17 cellular contexts compared by ENCODE assay signal in the genomic region with DNA sequence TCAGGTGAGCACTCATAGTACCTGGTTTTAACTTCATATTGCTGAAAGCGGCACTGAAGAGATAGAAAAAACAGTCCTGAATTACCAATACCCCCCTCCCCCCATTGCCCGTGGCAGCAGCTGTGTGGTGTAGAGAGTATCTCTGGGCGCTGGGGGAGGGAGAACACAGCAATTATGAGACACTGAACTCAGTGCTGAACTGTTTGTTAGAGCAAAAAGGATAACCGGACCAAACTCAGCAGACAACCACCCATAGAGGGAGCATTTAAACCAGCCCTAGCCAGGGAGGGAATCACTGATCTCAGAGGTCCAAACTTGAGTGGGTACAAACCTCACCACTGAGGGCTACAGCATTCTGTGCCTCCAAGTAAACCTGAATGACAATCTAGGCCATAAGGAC.
A peak's percentile ranks its signal among the peaks of the same experiment; 100 is the strongest.
DNase-seq lines count a peak whose midpoint lies in the region; ATAC-seq and TF ChIP-seq lines count a peak whose summit lies in the region.
"Had no signal": no experiment of that assay in that cellular context is flagged by ENCODE, and none has a peak within 500 bp of the region (broad histone marks: within the 10 kb centered on the region; RNA-seq: fewer than 3 reads in every experiment).

No MANE protein-coding gene starts in this region.

- H3K79me2 ChIP-seq in H9 (ENCODE audit: insufficient read depth, low read length) = no peaks in the 10 kb centered on the region

- no peak overlapping the region for H2AFZ ChIP-seq in H9 (ENCODE audit: low read length)

- WGBS in H9 (ENCODE audit: extremely low coverage, insufficient read length, low lambda C conversion rate) = no CpG with 5 or more reads among the region's 4 CpGs

- no peaks in the 10 kb centered on the region for H3K4me1 Mint-ChIP-seq in H9
- H3K4me1 Mint-ChIP-seq: CD8-positive, alpha-beta memory T cell had no signal

- H3K4me2 ChIP-seq in H9 (ENCODE audit: insufficient read depth, insufficient read length, low read length) = no peak overlapping the region
- H3K4me2 ChIP-seq: BLaER1 had no signal

- peak; percentile 32; the same call in 2 of the 3 replicates for TF ChIP-seq CTCF in H9 (conservative IDR thresholded peaks at IDR 0.05)

- H3K14ac ChIP-seq in H9 (ENCODE audit: insufficient read depth, low read length) = no peak overlapping the region

- ATAC-seq in GM21528 (IDR thresholded peaks at IDR 0.05; ENCODE audit: low FRiP score, unreplicated experiment) (no peak), GM18870 (IDR thresholded peaks at IDR 0.05; ENCODE audit: unreplicated experiment) (no peak)
- ATAC-seq: HCT116 had no signal

- no peak overlapping the region for H4K8ac ChIP-seq in H9 (replicated peaks; ENCODE audit: insufficient read length, low read depth, low read length)

- no peak overlapping the region for H2BK12ac ChIP-seq in H9 (ENCODE audit: insufficient read length, low read depth, low read length)

- no peak overlapping the region for H3K18ac ChIP-seq in H9 (ENCODE audit: insufficient read length, low read depth, low read length)

- H3K4ac ChIP-seq in H9 (ENCODE audit: low read depth, low read length) = no peak overlapping the region

- no peak overlapping the region for H4K91ac ChIP-seq in H9 (ENCODE audit: insufficient read length, low read depth, low read length)

- no peak overlapping the region for H2AK5ac ChIP-seq in H9 (ENCODE audit: insufficient read length, low read length)

- no peak overlapping the region for H2BK120ac ChIP-seq in H9 (ENCODE audit: low read depth, low read length, poor library complexity, severe bottlenecking)

- no peak overlapping the region for H2BK5ac ChIP-seq in H9 (ENCODE audit: insufficient read length, low read length)

- no peaks in the 10 kb centered on the region for H3K9me3 ChIP-seq in H9 (ENCODE audit: control insufficient read depth, low read depth, low read length)
- H3K9me3 ChIP-seq: BLaER1, Caco-2 had no signal

- H2BK15ac ChIP-seq in H9 (ENCODE audit: low read depth, low read length) = no peak overlapping the region

- H3K27ac ChIP-seq in H9 (ENCODE audit: insufficient read length, low read depth, low read length) = no peak overlapping the region
- H3K27ac ChIP-seq: BLaER1, HL-60 had no signal

- DNase-seq in H9 (no peak), NCI-H446 treated with DMSO at 0.1 percent for 48 hours (lab: John Stamatoyannopoulos, UW) (peak; percentile 34), OCI-M1 (lab: John Stamatoyannopoulos, UW) (peak; percentile 23), erythroblast (lab: John Stamatoyannopoulos, UW) (peak; percentile 1), inferior parietal cortex (ENCODE audit: extremely low spot score) (no peak)
- DNase-seq: 8988T; AML-193; Caco-2; CD8-positive, alpha-beta memory T cell; DMS53; GF-D8; IMR-90 had no signal

- no peaks in the 10 kb centered on the region for H3K36me3 Mint-ChIP-seq in H9 (ENCODE audit: insufficient read depth in 1 of 3, low read depth in 3 of 3)
- H3K36me3 Mint-ChIP-seq: CD8-positive, alpha-beta memory T cell had no signal

- H3T11ph ChIP-seq in H9 (ENCODE audit: low read length) = no peak overlapping the region

- H4K20me1 ChIP-seq in H9 (ENCODE audit: control insufficient read depth, insufficient read depth, insufficient read length) = no peaks in the 10 kb centered on the region
- H4K20me1 ChIP-seq: BLaER1 had no signal

- no peak overlapping the region for H3K23ac ChIP-seq in H9 (ENCODE audit: insufficient read length, low read depth, low read length)

- no peak overlapping the region for H3K27ac Mint-ChIP-seq in H9
- H3K27ac Mint-ChIP-seq: CD8-positive, alpha-beta memory T cell had no signal

- H3K27me3 Mint-ChIP-seq in H9 (ENCODE audit: low read depth) = no peaks in the 10 kb centered on the region

- H4K5ac ChIP-seq in H9 (ENCODE audit: insufficient read length, low read depth, low read length) = no peak overlapping the region

- no peaks in the 10 kb centered on the region for H3K4me1 ChIP-seq in H9 (ENCODE audit: insufficient read depth, low read length)
- H3K4me1 ChIP-seq: BLaER1, Caco-2 had no signal

- H3K4me3 Mint-ChIP-seq in H9 = no peak overlapping the region
- H3K4me3 Mint-ChIP-seq: CD8-positive, alpha-beta memory T cell had no signal

- no peaks in the 10 kb centered on the region for H3K79me1 ChIP-seq in H9 (ENCODE audit: insufficient read depth, low read depth, low read length, poor library complexity, severe bottlenecking)

- no peak overlapping the region for H2BK20ac ChIP-seq in H9 (ENCODE audit: low read depth, low read length, poor library complexity, severe bottlenecking)

- TF ChIP-seq POLR2A in erythroblast (IDR thresholded peaks at IDR 0.05; ENCODE audit: low read length) = no peak

- no peaks in the 10 kb centered on the region for H3K27me3 ChIP-seq in H9 (ENCODE audit: insufficient read depth, low read length)

- no peak overlapping the region for H3K56ac ChIP-seq in H9 (ENCODE audit: insufficient read length, low read depth, low read length)

- no peak overlapping the region for H3K9ac ChIP-seq in H9 (ENCODE audit: extremely low read depth, insufficient read length, low read length)
- H3K9ac ChIP-seq: BLaER1 had no signal

- H3K23me2 ChIP-seq in H9 (ENCODE audit: insufficient read length, low read depth, low read length, poor library complexity, severe bottlenecking) = no peaks in the 10 kb centered on the region

- peaks cover 3 to 9% of the 10 kb centered on the region in 2 experiments; a peak in 3 of 5 replicates for H3K9me3 Mint-ChIP-seq in H9

Comparison
In these comparisons a context has a peak if more than half of its experiments do, and no peak if none do; other contexts are left out.
1. DNase-seq: peak in NCI-H446 treated with DMSO at 0.1 percent for 48 hours (single experiment), OCI-M1 (single experiment) and erythroblast (2 of 2); none in H9 (single experiment) and inferior parietal cortex (single experiment).